In the genomic region with DNA sequence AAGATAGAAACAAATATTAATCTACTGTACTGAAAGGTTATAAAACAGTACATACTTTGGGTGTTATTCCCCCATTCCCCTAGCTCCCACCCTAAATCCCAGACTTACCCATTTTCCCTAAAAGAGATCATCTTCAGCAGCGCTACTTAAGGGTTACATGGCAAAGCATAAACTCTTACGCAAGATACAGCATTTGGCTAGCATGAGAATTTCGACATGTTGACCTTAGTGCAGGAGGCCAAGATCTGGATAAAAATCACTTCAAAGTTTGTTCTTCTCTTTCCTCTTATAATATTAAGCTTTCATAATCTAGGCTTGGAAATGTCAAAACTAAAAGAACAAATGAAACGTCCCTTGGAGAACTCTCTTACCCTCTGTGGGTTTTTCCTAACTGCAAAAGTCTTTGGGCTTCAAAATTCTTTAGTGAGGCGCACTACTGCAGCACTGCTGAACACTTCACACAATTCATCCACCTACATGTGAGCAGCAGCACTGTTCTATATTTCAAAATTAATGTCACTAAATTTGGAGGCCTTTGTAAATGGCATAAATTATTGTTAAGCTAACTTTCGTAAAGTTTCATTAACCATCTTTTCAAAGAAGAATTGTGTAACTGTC, we compare ENCODE assay signal across 16 cellular contexts. TPM values are rescaled to one million over a fixed set of nuclear protein-coding genes. Genes with fewer than 3 reads are reported as not detected.
DNase-seq lines count a peak whose midpoint lies in the region; ATAC-seq and TF ChIP-seq lines count a peak whose summit lies in the region.
"Had no signal": no experiment of that assay in that cellular context is flagged by ENCODE, and none has a peak within 500 bp of the region (broad histone marks: within the 10 kb centered on the region; RNA-seq: fewer than 3 reads in every experiment).

No MANE protein-coding gene starts in this region.

- TF ChIP-seq POLR2A in body of pancreas (IDR thresholded peaks at IDR 0.05): no peak

- peak; percentile 84 for ATAC-seq in body of pancreas
- ATAC-seq in GM21423 (IDR thresholded peaks at IDR 0.05; ENCODE audit: unreplicated experiment): no peak
- no peak for ATAC-seq in GM18502 (IDR thresholded peaks at IDR 0.05; ENCODE audit: poor library complexity, unreplicated experiment)

- peak in 1 of 7 experiments; percentile 6 for TF ChIP-seq CTCF in body of pancreas (IDR thresholded peaks at IDR 0.05)
- TF ChIP-seq CTCF in left ventricle myocardium inferior (IDR thresholded peaks at IDR 0.05; ENCODE audit: borderline replicate concordance): no peak
- no peak for TF ChIP-seq CTCF in osteoblast (IDR thresholded peaks at IDR 0.05; ENCODE audit: extremely low read depth, low read depth, low read length)

- intact Hi-C loops in body of pancreas (cut with DNase I) (no loop called here), left ventricle myocardium inferior (cut with micrococcal nuclease) (no loop called here)

- H3K27ac ChIP-seq in GM23248 (no peak overlapping the region), body of pancreas (peak overlapping the region in 3 of 4 donors; percentile 38 to 69 (median 56)), left ventricle myocardium inferior (replicated peaks) (peak overlapping the region; percentile 63), osteoblast (ENCODE audit: low read depth, low read length) (no peak overlapping the region)
- H3K27ac ChIP-seq: cardiac muscle cell, epithelial cell of prostate, PC-9 had no signal

- no peaks in the 10 kb centered on the region for H3K9me2 ChIP-seq in GM23248 (ENCODE audit: insufficient read depth)

- H3K4me2 ChIP-seq in GM23248 (ENCODE audit: unreplicated experiment) (no peak overlapping the region), osteoblast (ENCODE audit: insufficient read depth, low read length) (no peak overlapping the region)
- H3K4me2 ChIP-seq: PC-9 had no signal

- DNase-seq in GM23248: peak; percentile 52
- DNase-seq in body of pancreas: peak in 3 of 4 donors; percentile 24 to 65 (median 36)
- no peak for DNase-seq in left ventricle myocardium inferior
- peak; percentile 55 for DNase-seq in stromal cell of bone marrow (ENCODE audit: low read depth)
- DNase-seq in glomerular visceral epithelial cell (ENCODE audit: extremely low spot score): no peak
- DNase-seq in osteoblast (ENCODE audit: insufficient read length, low spot score, missing footprints): no peak
- DNase-seq: activated CD4-positive, alpha-beta memory T cell treated with anti-CD3 and anti-CD28 coated beads for 36 hours; activated effector memory CD4-positive, alpha-beta T cell treated with Interleukin-2 at 50 U/mL for 16 hours; HFFc6; NCI-H2171 treated with DMSO at 0.1 percent for 48 hours had no signal

- in situ Hi-C loops in GM23248 (cut with MboI): no loop called here

- H3K9ac ChIP-seq in GM23248: no peak overlapping the region

- no peak overlapping the region for H2AFZ ChIP-seq in GM23248
- H2AFZ ChIP-seq in osteoblast (ENCODE audit: low read length): no peak overlapping the region
- H2AFZ ChIP-seq: PC-9 had no signal

- H3F3A ChIP-seq in GM23248 (ENCODE audit: insufficient read depth): no peaks in the 10 kb centered on the region

- H3K9me3 ChIP-seq in GM23248 (ENCODE audit: low read depth) (no peaks in the 10 kb centered on the region), body of pancreas (no peaks in the 10 kb centered on the region), left ventricle myocardium inferior (replicated peaks) (no peaks in the 10 kb centered on the region), osteoblast (ENCODE audit: low read depth, low read length) (no peaks in the 10 kb centered on the region)

- H3K27me3 ChIP-seq in GM23248 (replicated peaks; ENCODE audit: insufficient read depth) (0 out of 2 replicates have a peak, but pooled peaks cover 4% of the 10 kb centered on the region), body of pancreas (no peaks in the 10 kb centered on the region), left ventricle myocardium inferior (ENCODE audit: low read depth) (no peaks in the 10 kb centered on the region), osteoblast (ENCODE audit: insufficient read depth, low read length) (no peaks in the 10 kb centered on the region)
- H3K27me3 ChIP-seq: cardiac muscle cell had no signal

- H3K79me2 ChIP-seq in GM23248 (ENCODE audit: insufficient read depth): no peaks in the 10 kb centered on the region
- H3K79me2 ChIP-seq in osteoblast (ENCODE audit: insufficient read depth, low read length): no peaks in the 10 kb centered on the region

- no peak overlapping the region for H3K4me3 ChIP-seq in GM23248
- H3K4me3 ChIP-seq in body of pancreas: no peak overlapping the region
- no peak overlapping the region for H3K4me3 ChIP-seq in left ventricle myocardium inferior
- H3K4me3 ChIP-seq in osteoblast (ENCODE audit: insufficient read depth, low read length): no peak overlapping the region
- H3K4me3 ChIP-seq: cardiac muscle cell, PC-9 had no signal

- WGBS in GM23248 (ENCODE audit: low coverage in 1 of 2, low lambda C conversion rate in 2 of 2, missing lambda C conversion rate in 2 of 2), 2 experiments: 52 to 53% methylated on average over 6 of the region's 6 CpGs
- WGBS in body of pancreas, 2 donors: 20 to 26% methylated on average over 6 of the region's 6 CpGs

- H3K4me1 ChIP-seq in GM23248 (ENCODE audit: insufficient read depth) (no peaks in the 10 kb centered on the region; the same call in 1 of the 2 replicates), body of pancreas (peaks cover 37% of the 10 kb centered on the region), left ventricle myocardium inferior (peaks cover 88% of the 10 kb centered on the region), osteoblast (ENCODE audit: insufficient read depth, low read length) (no peaks in the 10 kb centered on the region)

- H3K36me3 ChIP-seq in GM23248 (ENCODE audit: low read depth) (no peaks in the 10 kb centered on the region), body of pancreas (replicated peaks in 1 of 2; ENCODE audit: insufficient read depth in 1 of 2, low read depth in 2 of 2) (no peaks in the 10 kb centered on the region), left ventricle myocardium inferior (peaks cover 94% of the 10 kb centered on the region), osteoblast (ENCODE audit: insufficient read depth, low read length) (no peaks in the 10 kb centered on the region)

- H4K20me1 ChIP-seq in GM23248 (ENCODE audit: insufficient read depth): no peaks in the 10 kb centered on the region
- no peaks in the 10 kb centered on the region for H4K20me1 ChIP-seq in osteoblast (ENCODE audit: insufficient read depth, low read length)

RNA-seq across cellular contexts. Expression of gene PDLIM1, which starts 59.5 kb away (rescaled TPM):
- 16.3 and 32.0 TPM in 2 replicates for total RNA-seq in GM23248 (2014; rRNA removed; shearing (Covaris generic))
- polyA plus RNA-seq in GM23248 (2016; fragmentation: Nextera tagmentation; extraction: Ambion mirVana): 143 and 147 TPM in 2 replicates
- 10 to 100 TPM; 41.5 to 66.2 TPM for total RNA-seq in body of pancreas
- 358 TPM for total RNA-seq in left ventricle myocardium inferior
- 25.0 and 26.1 TPM in 2 replicates for total RNA-seq in osteoblast
- total RNA-seq: G401 had no signal

Comparison
In these comparisons a context has a peak if more than half of its experiments do, and no peak if none do; other contexts are left out.
1. DNase-seq: peak in GM23248 (single experiment), body of pancreas (3 of 4) and stromal cell of bone marrow (single experiment); none in left ventricle myocardium inferior (single experiment), glomerular visceral epithelial cell (single experiment) and osteoblast (single experiment).
2. H3K27ac ChIP-seq: peak in body of pancreas (3 of 4) and left ventricle myocardium inferior (single experiment); none in GM23248 (single experiment) and osteoblast (single experiment).